Comparison of ENCODE assay signal across 1 cellular context in the genomic region with DNA sequence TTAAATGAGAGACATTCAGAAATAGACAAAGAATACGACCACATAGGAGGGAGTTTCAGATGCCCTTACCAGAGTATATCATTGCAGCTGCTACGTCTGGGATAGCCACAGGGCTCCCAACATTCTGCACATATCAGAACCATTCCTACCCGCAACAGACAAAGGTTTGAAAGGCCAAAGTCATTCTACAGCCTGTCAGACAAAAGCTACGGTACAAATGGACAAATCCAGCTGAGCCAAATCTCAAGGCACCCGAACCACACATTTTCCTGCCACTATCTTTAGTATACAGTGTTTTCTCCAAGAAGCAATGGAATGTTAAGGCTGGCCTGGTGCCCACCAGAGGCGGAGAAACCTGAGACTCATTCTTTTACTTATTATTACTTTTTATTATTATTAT.
TF ChIP-seq lines count a peak whose summit lies in the region.

No MANE protein-coding gene starts in this region.

TF ChIP-seq in endothelial cell of umbilical vein, 7 proteins besides CTCF, POLR2A, EP300 and RAD21:
- TF ChIP-seq JUN (IDR thresholded peaks at IDR 0.05; ENCODE audit: borderline replicate concordance, insufficient read depth, insufficient read length, low read depth) (no peak), FOS (IDR thresholded peaks at IDR 0.05; ENCODE audit: borderline replicate concordance, insufficient read depth, low read length) (no peak), POLR2AphosphoS5 (IDR thresholded peaks at IDR 0.05; ENCODE audit: insufficient read depth, low read depth, low read length) (no peak), EZH2 (IDR thresholded peaks at IDR 0.05; ENCODE audit: borderline replicate concordance, low read depth, low read length, severe bottlenecking) (no peak), MYC (IDR thresholded peaks at IDR 0.05; ENCODE audit: low read depth, low read length) (no peak), GATA2 (IDR thresholded peaks at IDR 0.05; ENCODE audit: insufficient read depth, insufficient read length, low read depth, low read length) (no peak)
- TF ChIP-seq, protein P1, sequence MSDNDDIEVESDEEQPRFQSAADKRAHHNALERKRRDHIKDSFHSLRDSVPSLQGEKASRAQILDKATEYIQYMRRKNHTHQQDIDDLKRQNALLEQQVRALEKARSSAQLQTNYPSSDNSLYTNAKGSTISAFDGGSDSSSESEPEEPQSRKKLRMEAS (IDR thresholded peaks at IDR 0.05; ENCODE audit: insufficient read depth, insufficient read length): no peak
